ENCODE assay signal across 8 cellular contexts in the genomic region with DNA sequence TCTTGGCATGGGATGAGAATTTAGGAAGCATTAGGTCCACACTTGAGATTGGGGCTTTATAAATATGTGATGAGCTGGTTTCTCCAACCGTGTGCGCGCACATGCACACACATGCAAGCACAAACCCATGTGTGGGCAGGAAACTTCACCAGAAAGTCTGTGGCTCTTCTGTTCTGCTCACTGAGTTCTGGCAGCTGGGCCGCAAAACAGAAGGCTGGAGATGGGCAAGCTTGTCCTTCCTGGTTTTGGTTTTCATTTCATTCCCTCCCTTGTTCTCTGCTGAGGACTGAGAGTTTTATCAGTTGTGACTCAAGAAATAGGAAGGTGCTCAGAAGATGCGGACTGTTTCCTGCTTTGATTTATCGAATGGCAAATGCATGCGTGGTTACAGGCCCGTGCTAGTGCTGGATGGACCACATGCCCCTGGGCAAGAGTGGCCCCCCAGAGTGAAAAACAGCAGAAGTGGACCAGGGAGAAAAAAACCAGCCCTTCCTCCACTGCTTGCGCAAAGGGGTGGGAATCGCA.
DNase-seq lines count a peak whose midpoint lies in the region; ATAC-seq and TF ChIP-seq lines count a peak whose summit lies in the region.

No MANE protein-coding gene starts in this region.

- peaks cover 26 to 60% of the 10 kb centered on the region in 2 donors for H3K4me1 ChIP-seq in muscle layer of duodenum (ENCODE audit: control insufficient read depth in 1 of 2, insufficient read depth in 2 of 2, low read length in 2 of 2)

- H3K4me3 ChIP-seq in AG10803 (ENCODE audit: low read length) (peak overlapping the region; percentile 24), muscle layer of duodenum (ENCODE audit: low read depth in 1 of 2, low read length in 2 of 2) (no peak overlapping the region)

- no peaks in the 10 kb centered on the region for H3K27me3 ChIP-seq in muscle layer of duodenum (ENCODE audit: low read depth, low read length)

- H3K27ac ChIP-seq in angular gyrus (ENCODE audit: low read depth, low read length) (peak overlapping the region; percentile 52), muscle layer of duodenum (ENCODE audit: low read length) (peak overlapping the region; percentile 61)

- peak; percentile 35 for ATAC-seq in HG03571 (IDR thresholded peaks at IDR 0.05; ENCODE audit: unreplicated experiment)
- no peak for ATAC-seq in GM21367 (IDR thresholded peaks at IDR 0.05; ENCODE audit: unreplicated experiment)

- TF ChIP-seq POLR2A in GM19099 (IDR thresholded peaks at IDR 0.05; ENCODE audit: extremely low read depth, insufficient read length, low read depth): peak; percentile 24

- no peaks in the 10 kb centered on the region for H3K9me3 ChIP-seq in muscle layer of duodenum (ENCODE audit: control insufficient read depth in 1 of 2, low read length in 2 of 2)

- DNase-seq in AG10803 (ENCODE audit: low read depth) (peak; percentile 78), activated gamma-delta T cell treated with Interleukin-2 at 50 U/mL for 16 hours (no peak), NCI-H82 (lab: John Stamatoyannopoulos, UW) (no peak)

- TF ChIP-seq CTCF in AG10803 (conservative IDR thresholded peaks at IDR 0.05; ENCODE audit: low read length): no peak

- H3K36me3 ChIP-seq in muscle layer of duodenum (ENCODE audit: control insufficient read depth in 1 of 2, insufficient read depth in 2 of 2, low read length in 2 of 2): peaks cover 0 to 7% of the 10 kb centered on the region in 2 donors
